In the genomic region with DNA sequence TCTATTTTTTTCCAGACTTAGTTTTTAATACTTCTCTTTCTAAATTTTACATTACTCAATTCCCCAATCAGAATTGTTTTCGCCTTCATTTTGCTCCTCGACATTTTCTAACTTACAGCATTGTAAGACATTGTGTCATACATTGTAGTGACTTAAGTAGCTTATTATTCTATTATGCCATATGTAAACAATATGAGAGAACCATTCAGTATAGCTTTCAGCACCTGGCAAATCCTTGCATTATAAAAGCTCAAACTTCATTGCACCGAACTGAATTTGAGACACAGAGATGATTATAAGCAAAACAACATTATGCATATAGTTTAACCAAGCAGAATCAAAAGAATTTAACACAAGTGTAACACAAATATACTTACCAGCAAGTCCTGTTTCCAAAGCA, we compare ENCODE assay signal across 31 cellular contexts.
"Had no signal": no experiment of that assay in that cellular context is flagged by ENCODE, and none has a peak within 500 bp of the region (broad histone marks: within the 10 kb centered on the region; RNA-seq: fewer than 3 reads in every experiment).

No MANE protein-coding gene starts in this region.

- H3K4me3 ChIP-seq: ascending aorta, cardiac muscle cell had no signal

- H3K9me3 ChIP-seq: ascending aorta had no signal

- H3K4me1 ChIP-seq: ascending aorta had no signal

- H3K27me3 ChIP-seq: ascending aorta, cardiac muscle cell had no signal

- FAIRE-seq: bronchial epithelial cell, TTC549 had no signal

- DNase-seq: activated CD4-positive, alpha-beta memory T cell treated with anti-CD3 and anti-CD28 coated beads, Interleukin-2, amount 10 ng/mL, durations not matched to agents 7 days and 5 days; activated CD4-positive, alpha-beta T cell treated with anti-CD3 and anti-CD28 coated beads for 1 hour; activated CD4-positive, alpha-beta T cell treated with anti-CD3 and anti-CD28 coated beads for 36 hours; activated CD4-positive, alpha-beta T cell treated with anti-CD3 and anti-CD28 coated beads for 48 hours; activated CD4-positive, alpha-beta T cell treated with anti-CD3 and anti-CD28 coated beads, Interleukin-2, amount 10 ng/mL, durations not matched to agents 7 days and 5 days; activated CD4-positive, alpha-beta T cell treated with anti-CD3 and anti-CD28 coated beads, Interleukin-2, amount 50 U/mL, for 48 hours; activated CD4-positive, CD25-positive, alpha-beta regulatory T cell; activated CD8-positive, alpha-beta memory T cell treated with anti-CD3 and anti-CD28 coated beads for 24 hours; activated CD8-positive, alpha-beta memory T cell treated with anti-CD3 and anti-CD28 coated beads, Interleukin-2, amount 10 ng/mL, durations not matched to agents 7 days and 5 days; activated CD8-positive, alpha-beta memory T cell treated with anti-CD3 and anti-CD28 coated beads, Interleukin-2, amount 50 U/mL, for 48 hours; activated CD8-positive, alpha-beta T cell treated with anti-CD3 and anti-CD28 coated beads, Interleukin-2, amount 10 ng/mL, durations not matched to agents 7 days and 5 days; activated effector memory CD4-positive, alpha-beta T cell treated with Interleukin-2 at 50 U/mL for 16 hours; activated gamma-delta T cell; activated naive CD4-positive, alpha-beta T cell treated with anti-CD3 and anti-CD28 coated beads, Interleukin-2, amount 10 ng/mL, durations not matched to agents 7 days and 5 days; activated naive CD4-positive, alpha-beta T cell treated with Interleukin-2 at 50 U/mL for 16 hours; activated naive CD8-positive, alpha-beta T cell treated with anti-CD3 and anti-CD28 coated beads, Interleukin-2, amount 10 ng/mL, durations not matched to agents 7 days and 5 days; activated naive CD8-positive, alpha-beta T cell treated with anti-CD3 and anti-CD28 coated beads, Interleukin-2, amount 50 U/mL, for 24 hours; activated T-cell treated with anti-CD3 and anti-CD28 coated beads, Interleukin-2, amount 50 U/mL, for 24 hours; activated T-cell treated with anti-CD3 and anti-CD28 coated beads, Interleukin-2, amount 50 U/mL, for 48 hours; amygdala; anterior cingulate cortex; caudate nucleus; cerebellar nuclear complex; T-helper 1 cell; T-helper 2 cell; T-helper 9 cell; WERI-Rb-1 had no signal

- H3K27ac ChIP-seq: ascending aorta, cardiac muscle cell, WERI-Rb-1 had no signal
